Comparison of ENCODE assay signal across 20 cellular contexts in genomic region chr17:48883171-48883570, GRCh38.
"Had no signal": no experiment of that assay in that cellular context is flagged by ENCODE, and none has a peak within 500 bp of the region (broad histone marks: within the 10 kb centered on the region; RNA-seq: fewer than 3 reads in every experiment).

No MANE protein-coding gene starts in this region.

- H3K4me1 Mint-ChIP-seq: activated CD4-positive, alpha-beta T cell treated with anti-CD3 and anti-CD28 coated beads for 36 hours; activated T-helper 17 cell treated with anti-CD3 and anti-CD28 coated beads, Interleukin-2, amount 50 U/mL, for 72 hours; brain; nephron had no signal

- H3K9me3 Mint-ChIP-seq: activated B cell treated with CpG ODN at 0.5 μM for 24 hours; activated naive CD4-positive, alpha-beta T cell treated with anti-CD3 and anti-CD28 coated beads, Interleukin-2, amount 50 U/mL, for 72 hours; activated T-cell treated with anti-CD3 and anti-CD28 coated beads, Interleukin-2, amount 50 U/mL, for 24 hours; activated T-helper 17 cell treated with anti-CD3 and anti-CD28 coated beads, Interleukin-2, amount 50 U/mL, for 72 hours; brain; nephron had no signal

- DNase-seq: activated B cell treated with CpG ODN at 0.5 μM for 24 hours; activated CD4-positive, alpha-beta T cell treated with anti-CD3 and anti-CD28 coated beads for 36 hours; activated CD4-positive, alpha-beta T cell treated with anti-CD3 and anti-CD28 coated beads, Interleukin-2, amount 50 U/mL, for 4 hours; activated CD8-positive, alpha-beta memory T cell treated with anti-CD3 and anti-CD28 coated beads for 24 hours; activated CD8-positive, alpha-beta memory T cell treated with anti-CD3 and anti-CD28 coated beads, Interleukin-2, amount 50 U/mL, for 4 hours; activated T-cell treated with anti-CD3 and anti-CD28 coated beads, Interleukin-2, amount 50 U/mL, for 24 hours; dermis blood vessel endothelial cell; effector CD8-positive, alpha-beta T cell; foreskin keratinocyte; kidney; midbrain; stimulated activated CD4-positive, alpha-beta T cell treated with anti-CD3 and anti-CD28 coated beads, Interleukin-2, amount 100 ng/mL, for 48 hours; stimulated activated naive CD8-positive, alpha-beta T cell treated with anti-CD3 and anti-CD28 coated beads, Interleukin-15, Interleukin-2, amounts not matched to agents 100 U/mL and 50 U/mL, for 24 hours; thyroid gland; upper lobe of right lung had no signal

- H3K36me3 Mint-ChIP-seq: activated naive CD4-positive, alpha-beta T cell treated with anti-CD3 and anti-CD28 coated beads, Interleukin-2, amount 50 U/mL, for 72 hours; brain had no signal

- H3K27ac ChIP-seq: foreskin keratinocyte, thyroid gland, upper lobe of right lung had no signal

- ATAC-seq: activated CD4-positive, alpha-beta T cell treated with anti-CD3 and anti-CD28 coated beads for 36 hours; activated naive CD4-positive, alpha-beta T cell treated with anti-CD3 and anti-CD28 coated beads, Interleukin-2, amount 50 U/mL, for 72 hours; activated T-helper 17 cell treated with anti-CD3 and anti-CD28 coated beads, Interleukin-2, amount 50 U/mL, for 72 hours; foreskin keratinocyte; stimulated activated naive CD8-positive, alpha-beta T cell treated with anti-CD3 and anti-CD28 coated beads, Interleukin-15, Interleukin-2, amounts not matched to agents 100 U/mL and 50 U/mL, for 24 hours; upper lobe of right lung had no signal

- H3K27ac Mint-ChIP-seq: activated B cell treated with CpG ODN at 0.5 μM for 24 hours; activated CD4-positive, alpha-beta T cell treated with anti-CD3 and anti-CD28 coated beads for 36 hours; activated naive CD4-positive, alpha-beta T cell treated with anti-CD3 and anti-CD28 coated beads, Interleukin-2, amount 50 U/mL, for 72 hours; activated T-cell treated with anti-CD3 and anti-CD28 coated beads, Interleukin-2, amount 50 U/mL, for 24 hours; activated T-helper 17 cell treated with anti-CD3 and anti-CD28 coated beads, Interleukin-2, amount 50 U/mL, for 72 hours; brain; nephron; progenitor cell of endocrine pancreas had no signal

- H3K4me3 Mint-ChIP-seq: activated B cell treated with CpG ODN at 0.5 μM for 24 hours; activated CD4-positive, alpha-beta T cell treated with anti-CD3 and anti-CD28 coated beads for 36 hours; activated T-cell treated with anti-CD3 and anti-CD28 coated beads, Interleukin-2, amount 50 U/mL, for 24 hours; activated T-helper 17 cell treated with anti-CD3 and anti-CD28 coated beads, Interleukin-2, amount 50 U/mL, for 72 hours; nephron had no signal
